In the genomic region with DNA sequence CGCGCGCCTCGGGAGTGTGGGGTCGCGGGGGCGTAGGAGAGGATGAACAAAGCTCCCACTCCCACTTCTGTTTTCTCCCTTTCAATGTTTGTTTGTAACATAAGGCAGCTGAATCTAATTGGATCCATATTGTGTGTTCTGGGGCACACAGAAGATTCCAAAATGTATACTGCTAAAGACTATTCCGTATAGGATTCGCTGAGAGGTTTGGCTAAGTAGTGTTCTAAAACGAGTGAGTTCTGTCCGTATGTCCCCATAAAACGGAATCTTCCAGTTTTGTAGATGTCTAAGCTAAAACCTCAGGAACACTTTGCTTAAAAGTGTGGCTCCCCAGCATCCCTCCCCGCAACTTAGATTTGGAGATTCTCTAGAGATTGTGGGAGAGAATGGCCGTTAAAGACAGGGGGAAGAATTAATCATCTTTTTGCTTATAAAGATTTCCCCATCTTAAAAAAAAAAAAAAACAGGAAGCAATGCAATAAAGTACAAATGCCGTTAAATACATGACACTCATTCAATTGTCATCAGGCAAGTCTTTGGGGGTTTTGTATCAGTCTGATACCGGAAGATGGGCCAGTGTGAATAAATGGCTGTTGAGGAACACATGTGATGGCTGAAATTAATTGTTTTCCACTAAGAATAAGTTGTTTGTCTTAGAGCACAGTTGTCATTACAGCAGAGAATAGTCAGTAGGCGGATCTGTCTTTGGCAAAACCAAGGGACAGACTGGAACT, we compare ENCODE assay signal across 9 cellular contexts. TPM values are rescaled to one million over a fixed set of nuclear protein-coding genes. Genes with fewer than 3 reads are reported as not detected.
DNase-seq lines count a peak whose midpoint lies in the region; ATAC-seq and TF ChIP-seq lines count a peak whose summit lies in the region.
"Had no signal": no experiment of that assay in that cellular context is flagged by ENCODE, and none has a peak within 500 bp of the region (broad histone marks: within the 10 kb centered on the region; RNA-seq: fewer than 3 reads in every experiment).

No MANE protein-coding gene starts in this region.

- no peaks in the 10 kb centered on the region for H3K36me3 Mint-ChIP-seq in stimulated activated naive CD8-positive, alpha-beta T cell treated with anti-CD3 and anti-CD28 coated beads, Interleukin-15, Interleukin-2, amounts not matched to agents 100 ng/mL and 50 ng/mL, for 24 hours (ENCODE audit: low read depth)
- peaks cover 0 to 8% of the 10 kb centered on the region in 2 donors for H3K36me3 Mint-ChIP-seq in naive B cell

- peak overlapping the region; percentile 26 for H3K27ac Mint-ChIP-seq in stimulated activated naive CD8-positive, alpha-beta T cell treated with anti-CD3 and anti-CD28 coated beads, Interleukin-15, Interleukin-2, amounts not matched to agents 100 ng/mL and 50 ng/mL, for 24 hours
- peak overlapping the region; percentile 77 to 97 (median 92) for H3K27ac Mint-ChIP-seq in naive B cell

- ATAC-seq in stimulated activated naive CD8-positive, alpha-beta T cell treated with anti-CD3 and anti-CD28 coated beads, Interleukin-15, Interleukin-2, amounts not matched to agents 100 U/mL and 50 U/mL, for 24 hours, result no peak
- ATAC-seq in naive B cell (ENCODE audit: low read depth in 2 of 2) (no peak), HG02938 (IDR thresholded peaks at IDR 0.05; ENCODE audit: unreplicated experiment) (no peak), HG02763 (IDR thresholded peaks at IDR 0.05; ENCODE audit: unreplicated experiment) (no peak)

- H3K4me3 Mint-ChIP-seq in stimulated activated naive CD8-positive, alpha-beta T cell treated with anti-CD3 and anti-CD28 coated beads, Interleukin-15, Interleukin-2, amounts not matched to agents 100 ng/mL and 50 ng/mL, for 24 hours, result peak overlapping the region; percentile 84
- peak overlapping the region; percentile 81 to 96 (median 90) for H3K4me3 Mint-ChIP-seq in naive B cell

- no peaks in the 10 kb centered on the region for H3K9me3 ChIP-seq in colonic mucosa

- H3K4me3 ChIP-seq in colonic mucosa, result peak overlapping the region; percentile 10

- peaks cover 38% of the 10 kb centered on the region for H3K4me1 Mint-ChIP-seq in stimulated activated naive CD8-positive, alpha-beta T cell treated with anti-CD3 and anti-CD28 coated beads, Interleukin-15, Interleukin-2, amounts not matched to agents 100 ng/mL and 50 ng/mL, for 24 hours (ENCODE audit: low read depth)
- peaks cover 25 to 31% (median 25%) of the 10 kb centered on the region in 3 donors for H3K4me1 Mint-ChIP-seq in naive B cell

- TF ChIP-seq CTCF in colonic mucosa (IDR thresholded peaks at IDR 0.05), result no peak

- intact Hi-C loops in colonic mucosa (cut with DNase I), result no loop called here

- no peaks in the 10 kb centered on the region for H3K9me3 Mint-ChIP-seq in stimulated activated naive CD8-positive, alpha-beta T cell treated with anti-CD3 and anti-CD28 coated beads, Interleukin-15, Interleukin-2, amounts not matched to agents 100 ng/mL and 50 ng/mL, for 24 hours
- no peaks in the 10 kb centered on the region for H3K9me3 Mint-ChIP-seq in naive B cell

- no peak for DNase-seq in stimulated activated naive CD8-positive, alpha-beta T cell treated with anti-CD3 and anti-CD28 coated beads, Interleukin-15, Interleukin-2, amounts not matched to agents 100 U/mL and 50 U/mL, for 24 hours
- DNase-seq in colonic mucosa (no peak), naive B cell (peak; percentile 25), H4 (ENCODE audit: low spot score) (no peak), cerebellum (ENCODE audit: low spot score) (no peak)
- DNase-seq: SHP77 treated with DMSO at 0.1 percent for 48 hours had no signal

- H3K36me3 ChIP-seq in colonic mucosa, result no peaks in the 10 kb centered on the region

- H3K4me1 ChIP-seq in colonic mucosa, result peaks cover 3% of the 10 kb centered on the region

- H3K9ac ChIP-seq in colonic mucosa (ENCODE audit: low read depth in 2 of 2, low read length in 2 of 2), result no peak overlapping the region

- H3K27me3 Mint-ChIP-seq in stimulated activated naive CD8-positive, alpha-beta T cell treated with anti-CD3 and anti-CD28 coated beads, Interleukin-15, Interleukin-2, amounts not matched to agents 100 ng/mL and 50 ng/mL, for 24 hours, result peaks cover 46% of the 10 kb centered on the region
- peaks cover 25 to 46% (median 28%) of the 10 kb centered on the region in 3 donors for H3K27me3 Mint-ChIP-seq in naive B cell

- no peak overlapping the region for H3K27ac ChIP-seq in colonic mucosa

- peaks cover 30% of the 10 kb centered on the region for H3K27me3 ChIP-seq in colonic mucosa

RNA-seq across cellular contexts. Expression of a gene that starts 1.5 kb away (rescaled TPM):
- total RNA-seq in colonic mucosa (10 to 100 TPM; 17.0 to 23.2 TPM), cerebellum (4.7 TPM)
- polyA plus RNA-seq in naive B cell (ENCODE audit: low read depth in 6 of 6), result 1 to 10 TPM in 5 of 6 donors, not detected in 1; 1.2 to 2.2 (median 1.5) TPM
- 3.0 and 3.8 TPM in 2 replicates for total RNA-seq in H4 (2014; rRNA removed; shearing (Covaris generic))
